Comparison of ENCODE assay signal across 1 cellular context in genomic region chr19:46944123-46944718, GRCh38.
TF ChIP-seq lines count a peak whose summit lies in the region.

No MANE protein-coding gene starts in this region.

TF ChIP-seq in SK-N-SH, 30 proteins besides CTCF, POLR2A, EP300 and RAD21 (continued from another document):
- TF ChIP-seq USF2 (IDR thresholded peaks at IDR 0.05; ENCODE audit: borderline replicate concordance, low read depth, low read length) = no peak
- TF ChIP-seq FOSL2 (IDR thresholded peaks at IDR 0.05; ENCODE audit: borderline replicate concordance, low read depth) = no peak
- no peak for TF ChIP-seq MEF2A (IDR thresholded peaks at IDR 0.05; ENCODE audit: borderline replicate concordance, low read depth)
- TF ChIP-seq RXRA (IDR thresholded peaks at IDR 0.05; ENCODE audit: borderline replicate concordance, low read depth) = no peak
- TF ChIP-seq MXI1 (IDR thresholded peaks at IDR 0.05; ENCODE audit: low read depth, low read length) = no peak
- no peak for TF ChIP-seq NRF1 (IDR thresholded peaks at IDR 0.05; ENCODE audit: low read depth, low read length)
- TF ChIP-seq CHD2 (IDR thresholded peaks at IDR 0.05; ENCODE audit: low read length, partially characterized antibody) = no peak
- TF ChIP-seq MAX (IDR thresholded peaks at IDR 0.05; ENCODE audit: low read depth) = no peak
- no peak for TF ChIP-seq FOXM1 (IDR thresholded peaks at IDR 0.05; ENCODE audit: low read depth)
- no peak for TF ChIP-seq RFX5 (IDR thresholded peaks at IDR 0.05; ENCODE audit: low read length)
